In genomic region chr5:81751009-81751835, GRCh38 we compare ENCODE assay signal across 8 cellular contexts. TPM values are rescaled to one million over a fixed set of nuclear protein-coding genes. Genes with fewer than 3 reads are reported as not detected.
A peak's percentile ranks its signal among the peaks of the same experiment; 100 is the strongest.
DNase-seq lines count a peak whose midpoint lies in the region; TF ChIP-seq lines count a peak whose summit lies in the region.

SSBP2 (minus strand) TSS chr5:81751097; CDS start chr5:81751042, 55 bp downstream.

- TF ChIP-seq CTCF in GM06990 (IDR thresholded peaks at IDR 0.05; ENCODE audit: insufficient read depth, low read length, poor library complexity, severe bottlenecking) (no peak), HFFc6 (IDR thresholded peaks at IDR 0.05) (no peak)

- H3K9me3 ChIP-seq in SK-N-MC (ENCODE audit: low read depth, low read length) = no peaks in the 10 kb centered on the region

- DNase-seq in GM06990 (ENCODE audit: extremely low read depth, insufficient read length) = peak; percentile 99
- peak; percentile 96 for DNase-seq in HFFc6
- peak; percentile 97 for DNase-seq in NAMALWA (ENCODE audit: low spot score)
- peak; percentile 91 for DNase-seq in SK-N-MC (ENCODE audit: low read depth, low spot score)
- DNase-seq in activated naive CD4-positive, alpha-beta T cell treated with anti-CD3 and anti-CD28 coated beads, Interleukin-2, amount 50 U/mL, for 16 hours = peak; percentile 99
- peak; percentile 95 for DNase-seq in germinal center (ENCODE audit: low spot score)
- DNase-seq in nucleus accumbens (lab: John Stamatoyannopoulos, UW) = peak; percentile 96 to 100 (median 100)
- DNase-seq in superior temporal gyrus (ENCODE audit: extremely low spot score) = peak; percentile 96

- no peaks in the 10 kb centered on the region for H3K36me3 Mint-ChIP-seq in HFFc6 (ENCODE audit: low read depth)

- H3K36me3 ChIP-seq in GM06990 (ENCODE audit: control insufficient read depth, insufficient read depth, low read length) (no peaks in the 10 kb centered on the region), SK-N-MC (ENCODE audit: insufficient read depth, low read length) (no peaks in the 10 kb centered on the region)

- no peaks in the 10 kb centered on the region for H3K27me3 Mint-ChIP-seq in HFFc6 (ENCODE audit: insufficient read depth)

- peak within 1 kb of the TSS; percentile 86 for H3K27ac ChIP-seq in SK-N-MC

- H3K27me3 ChIP-seq in GM06990 (replicated peaks; ENCODE audit: control insufficient read depth, insufficient read depth, low read length) = no peaks in the 10 kb centered on the region

- H3K27ac Mint-ChIP-seq in HFFc6 = peak within 1 kb of the TSS; percentile 92

- peak within 1 kb of the TSS; percentile 57 for H3K9ac ChIP-seq in SK-N-MC (ENCODE audit: insufficient read length)

- H3K4me1 Mint-ChIP-seq in HFFc6 (ENCODE audit: low read depth) = peaks cover 54% of the 10 kb centered on the region

- peak within 1 kb of the TSS; percentile 91 for H3K4me3 Mint-ChIP-seq in HFFc6

- H3K9me3 Mint-ChIP-seq in HFFc6 = no peaks in the 10 kb centered on the region

- H3K4me3 ChIP-seq in GM06990 (replicated peaks; ENCODE audit: low read depth, low read length) = peak within 1 kb of the TSS; percentile 74
- H3K4me3 ChIP-seq in SK-N-MC = peak within 1 kb of the TSS; percentile 86

RNA-seq across cellular contexts. Expression of gene SSBP2, which starts in this region (rescaled TPM):
- total RNA-seq in HFFc6 (2021; fragmentation: NEBNext Ultra II Directional; extraction: Animal tissue kit (Norgen Biotek cat#: 25700)) = 10 to 100 TPM; 21.0 to 28.6 (median 25.1) TPM

Comparison
In these comparisons a context has a peak if more than half of its experiments do, and no peak if none do; other contexts are left out.
1. Peak in every context shown above with its lines: DNase-seq, H3K4me3 ChIP-seq and H3K27ac ChIP-seq.